Comparison of ENCODE assay signal across 2 cellular contexts in the genomic region with DNA sequence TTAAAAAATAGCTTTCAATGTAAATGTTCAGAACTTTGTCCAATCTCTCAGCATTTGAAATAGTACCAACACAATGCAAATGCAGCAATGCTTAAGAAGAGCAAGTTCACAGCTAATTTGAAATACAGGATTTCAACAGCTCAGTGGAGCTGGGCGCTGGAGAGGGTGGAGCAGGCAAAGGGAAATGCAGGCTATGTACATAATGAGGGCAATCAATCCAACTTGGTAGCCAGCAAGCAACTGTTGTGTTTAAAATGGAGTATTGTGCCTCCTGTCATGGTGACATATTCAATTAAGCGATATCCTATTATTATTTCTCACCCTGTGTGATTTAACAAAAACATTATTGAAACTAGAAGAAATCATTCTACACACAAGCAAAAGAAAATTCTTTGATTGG.
TF ChIP-seq lines count a peak whose summit lies in the region.

No MANE protein-coding gene starts in this region.

TF ChIP-seq in neural cell, 6 proteins besides CTCF, POLR2A, EP300 and RAD21 (continued from another document):
- TF ChIP-seq, protein P1, sequence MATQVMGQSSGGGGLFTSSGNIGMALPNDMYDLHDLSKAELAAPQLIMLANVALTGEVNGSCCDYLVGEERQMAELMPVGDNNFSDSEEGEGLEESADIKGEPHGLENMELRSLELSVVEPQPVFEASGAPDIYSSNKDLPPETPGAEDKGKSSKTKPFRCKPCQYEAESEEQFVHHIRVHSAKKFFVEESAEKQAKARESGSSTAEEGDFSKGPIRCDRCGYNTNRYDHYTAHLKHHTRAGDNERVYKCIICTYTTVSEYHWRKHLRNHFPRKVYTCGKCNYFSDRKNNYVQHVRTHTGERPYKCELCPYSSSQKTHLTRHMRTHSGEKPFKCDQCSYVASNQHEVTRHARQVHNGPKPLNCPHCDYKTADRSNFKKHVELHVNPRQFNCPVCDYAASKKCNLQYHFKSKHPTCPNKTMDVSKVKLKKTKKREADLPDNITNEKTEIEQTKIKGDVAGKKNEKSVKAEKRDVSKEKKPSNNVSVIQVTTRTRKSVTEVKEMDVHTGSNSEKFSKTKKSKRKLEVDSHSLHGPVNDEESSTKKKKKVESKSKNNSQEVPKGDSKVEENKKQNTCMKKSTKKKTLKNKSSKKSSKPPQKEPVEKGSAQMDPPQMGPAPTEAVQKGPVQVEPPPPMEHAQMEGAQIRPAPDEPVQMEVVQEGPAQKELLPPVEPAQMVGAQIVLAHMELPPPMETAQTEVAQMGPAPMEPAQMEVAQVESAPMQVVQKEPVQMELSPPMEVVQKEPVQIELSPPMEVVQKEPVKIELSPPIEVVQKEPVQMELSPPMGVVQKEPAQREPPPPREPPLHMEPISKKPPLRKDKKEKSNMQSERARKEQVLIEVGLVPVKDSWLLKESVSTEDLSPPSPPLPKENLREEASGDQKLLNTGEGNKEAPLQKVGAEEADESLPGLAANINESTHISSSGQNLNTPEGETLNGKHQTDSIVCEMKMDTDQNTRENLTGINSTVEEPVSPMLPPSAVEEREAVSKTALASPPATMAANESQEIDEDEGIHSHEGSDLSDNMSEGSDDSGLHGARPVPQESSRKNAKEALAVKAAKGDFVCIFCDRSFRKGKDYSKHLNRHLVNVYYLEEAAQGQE (IDR thresholded peaks at IDR 0.05; ENCODE audit: borderline replicate concordance): no peak

TF ChIP-seq in WTC11, 78 proteins besides CTCF, POLR2A, EP300 and RAD21 (continued from another document):
- TF ChIP-seq, protein P2, sequence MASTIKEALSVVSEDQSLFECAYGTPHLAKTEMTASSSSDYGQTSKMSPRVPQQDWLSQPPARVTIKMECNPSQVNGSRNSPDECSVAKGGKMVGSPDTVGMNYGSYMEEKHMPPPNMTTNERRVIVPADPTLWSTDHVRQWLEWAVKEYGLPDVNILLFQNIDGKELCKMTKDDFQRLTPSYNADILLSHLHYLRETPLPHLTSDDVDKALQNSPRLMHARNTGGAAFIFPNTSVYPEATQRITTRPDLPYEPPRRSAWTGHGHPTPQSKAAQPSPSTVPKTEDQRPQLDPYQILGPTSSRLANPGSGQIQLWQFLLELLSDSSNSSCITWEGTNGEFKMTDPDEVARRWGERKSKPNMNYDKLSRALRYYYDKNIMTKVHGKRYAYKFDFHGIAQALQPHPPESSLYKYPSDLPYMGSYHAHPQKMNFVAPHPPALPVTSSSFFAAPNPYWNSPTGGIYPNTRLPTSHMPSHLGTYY (CRISPR knock-in tag; IDR thresholded peaks at IDR 0.05): no peak
